In genomic region chr22:29756341-29756740, GRCh38 we compare ENCODE assay signal across 21 cellular contexts. TPM values are rescaled to one million over a fixed set of nuclear protein-coding genes. Genes with fewer than 3 reads are reported as not detected.
"Had no signal": no experiment of that assay in that cellular context is flagged by ENCODE, and none has a peak within 500 bp of the region (broad histone marks: within the 10 kb centered on the region; RNA-seq: fewer than 3 reads in every experiment).

No MANE protein-coding gene starts in this region.

- H3K9me3 ChIP-seq: ascending aorta, spleen, testis had no signal

- DNase-seq: activated gamma-delta T cell treated with Interleukin-2 at 50 U/mL for 16 hours; activated T-cell treated with anti-CD3 and anti-CD28 coated beads, Interleukin-2, amount 50 U/mL, for 1 hour; brain microvascular endothelial cell; central memory CD4-positive, alpha-beta T cell; dermis blood vessel endothelial cell; effector CD8-positive, alpha-beta T cell; hippocampal formation; kidney glomerular epithelial cell; midbrain; natural killer cell; spleen; stimulated activated CD4-positive, alpha-beta T cell treated with anti-CD3 and anti-CD28 coated beads, Interleukin-4, amount 100 ng/mL, for 1 hour; stimulated activated naive CD4-positive, alpha-beta T cell; T-helper 9 cell; testis had no signal

- H3K36me3 ChIP-seq: brain microvascular endothelial cell had no signal

- H3K4me1 ChIP-seq: ascending aorta had no signal

- H3K4me3 ChIP-seq: ascending aorta, spleen, testis had no signal

- H3K27ac ChIP-seq: ascending aorta, brain microvascular endothelial cell, spleen, testis had no signal

- H3K27me3 ChIP-seq: ascending aorta, brain microvascular endothelial cell, spleen, testis had no signal

- FAIRE-seq: frontal cortex had no signal

- ATAC-seq: activated naive CD4-positive, alpha-beta T cell treated with anti-CD3 and anti-CD28 coated beads, Interleukin-2, amount 50 U/mL, for 72 hours; natural killer cell; WTC11 had no signal

RNA-seq across cellular contexts. Expression of gene CABP7, which starts 36.5 kb away (rescaled TPM):
- total RNA-seq: ascending aorta, dermis blood vessel endothelial cell, left ventricle myocardium superior, osteocyte had no signal
